ENCODE assay signal across 20 cellular contexts in genomic region chr6:13593103-13593502, GRCh38.
"Had no signal": no experiment of that assay in that cellular context is flagged by ENCODE, and none has a peak within 500 bp of the region (broad histone marks: within the 10 kb centered on the region; RNA-seq: fewer than 3 reads in every experiment).

No MANE protein-coding gene starts in this region.

- H3K4me3 Mint-ChIP-seq: naive thymus-derived CD8-positive, alpha-beta T cell; nephron progenitor cell; stimulated activated memory B cell treated with anti-CD40 and anti-IgM and Interleukin-4, amounts not matched to agents 10 μg/mL and 1 μg/mL and 100 μg/mL, for 72 hours; stimulated activated naive CD8-positive, alpha-beta T cell treated with anti-CD3 and anti-CD28 coated beads, Interleukin-15, Interleukin-2, amounts not matched to agents 100 ng/mL and 50 ng/mL, for 24 hours had no signal

- H3K27ac Mint-ChIP-seq: stimulated activated memory B cell treated with anti-CD40 and anti-IgM and Interleukin-4, amounts not matched to agents 10 μg/mL and 1 μg/mL and 100 μg/mL, for 72 hours; stimulated activated naive CD8-positive, alpha-beta T cell treated with anti-CD3 and anti-CD28 coated beads, Interleukin-15, Interleukin-2, amounts not matched to agents 100 ng/mL and 50 ng/mL, for 24 hours had no signal

- H3K4me1 Mint-ChIP-seq: stimulated activated memory B cell treated with anti-CD40 and anti-IgM and Interleukin-4, amounts not matched to agents 10 μg/mL and 1 μg/mL and 100 μg/mL, for 72 hours had no signal

- H3K4me3 ChIP-seq: gastrocnemius medialis, lower lobe of right lung, ovary, psoas muscle, sigmoid colon, spleen, thoracic aorta, tibial nerve, upper lobe of left lung had no signal

- H3K9me3 Mint-ChIP-seq: naive thymus-derived CD8-positive, alpha-beta T cell; nephron progenitor cell; stimulated activated memory B cell treated with anti-CD40 and anti-IgM and Interleukin-4, amounts not matched to agents 10 μg/mL and 1 μg/mL and 100 μg/mL, for 72 hours; stimulated activated naive CD8-positive, alpha-beta T cell treated with anti-CD3 and anti-CD28 coated beads, Interleukin-15, Interleukin-2, amounts not matched to agents 100 ng/mL and 50 ng/mL, for 24 hours had no signal

- H3K9me3 ChIP-seq: gastrocnemius medialis, lower lobe of right lung, ovary, psoas muscle, sigmoid colon, spleen, thoracic aorta, tibial nerve, upper lobe of left lung had no signal

- H3K27me3 Mint-ChIP-seq: naive thymus-derived CD8-positive, alpha-beta T cell; stimulated activated memory B cell treated with anti-CD40 and anti-IgM and Interleukin-4, amounts not matched to agents 10 μg/mL and 1 μg/mL and 100 μg/mL, for 72 hours; stimulated activated naive CD8-positive, alpha-beta T cell treated with anti-CD3 and anti-CD28 coated beads, Interleukin-15, Interleukin-2, amounts not matched to agents 100 ng/mL and 50 ng/mL, for 24 hours had no signal

- H3K4me1 ChIP-seq: gastrocnemius medialis, lower lobe of right lung, sigmoid colon, spleen, tibial nerve, upper lobe of left lung had no signal

- H3K27ac ChIP-seq: gastrocnemius medialis, lower lobe of right lung, ovary, psoas muscle, sigmoid colon, spleen, thoracic aorta, tibial nerve, upper lobe of left lung had no signal

- H3K27me3 ChIP-seq: gastrocnemius medialis, ovary, sigmoid colon, spleen, tibial nerve, upper lobe of left lung had no signal

- H3K36me3 ChIP-seq: ovary had no signal

- DNase-seq: cortex of kidney; foreskin fibroblast; gastrocnemius medialis; left ventricle myocardium superior; lower lobe of right lung; naive thymus-derived CD8-positive, alpha-beta T cell; nephron progenitor cell; nucleus accumbens; ovary; posterior cingulate gyrus; psoas muscle; right cardiac atrium; sigmoid colon; spleen; stimulated activated CD4-positive, alpha-beta T cell treated with anti-CD3 and anti-CD28 coated beads, Interleukin-4, amount 100 ng/mL, for 4 hours had no signal
